Comparison of ENCODE assay signal across 8 cellular contexts in genomic region chr1:230167419-230167852, GRCh38.
DNase-seq lines count a peak whose midpoint lies in the region; ATAC-seq and TF ChIP-seq lines count a peak whose summit lies in the region.

No MANE protein-coding gene starts in this region.

- no peak overlapping the region for H3K27ac ChIP-seq in GM23338 (ENCODE audit: low read depth)
- no peak overlapping the region for H3K27ac ChIP-seq in gastroesophageal sphincter
- no peak overlapping the region for H3K27ac ChIP-seq in smooth muscle cell (ENCODE audit: low read depth)

- peaks cover 7% of the 10 kb centered on the region; the same call in 2 of the 3 replicates for H3K36me3 Mint-ChIP-seq in GM23338 (ENCODE audit: low read depth)
- H3K36me3 Mint-ChIP-seq in activated T-cell treated with anti-CD3 and anti-CD28 coated beads, Interleukin-2, amount 50 U/mL, for 24 hours (ENCODE audit: low read depth): peaks cover 22% of the 10 kb centered on the region

- no peak overlapping the region for H3K4me3 ChIP-seq in GM23338
- H3K4me3 ChIP-seq in gastroesophageal sphincter: no peak overlapping the region
- H3K4me3 ChIP-seq in smooth muscle cell: no peak overlapping the region

- DNase-seq in CMK (ENCODE audit: low read depth) (peak; percentile 64), GM23338 (ENCODE audit: low spot score) (peak; percentile 81), NOMO-1 treated with DMSO at 0.1 percent for 48 hours (lab: John Stamatoyannopoulos, UW; ENCODE audit: unreplicated experiment) (peak; percentile 18), smooth muscle cell (lab: John Stamatoyannopoulos, UW; ENCODE audit: unreplicated experiment) (no peak), NCI-H1105 (lab: John Stamatoyannopoulos, UW) (no peak)
- peak; percentile 61 for DNase-seq in activated T-cell treated with anti-CD3 and anti-CD28 coated beads, Interleukin-2, amount 50 U/mL, for 24 hours

- no peak overlapping the region for H3K4me3 Mint-ChIP-seq in GM23338
- no peak overlapping the region for H3K4me3 Mint-ChIP-seq in activated T-cell treated with anti-CD3 and anti-CD28 coated beads, Interleukin-2, amount 50 U/mL, for 24 hours

- TF ChIP-seq CTCF in GM23338 (conservative IDR thresholded peaks at IDR 0.05; ENCODE audit: low read depth in 2 of 2): peak; percentile 74 to 87
- TF ChIP-seq CTCF in gastroesophageal sphincter (IDR thresholded peaks at IDR 0.05): peak in 3 of 4 experiments; percentile 34 to 63 (median 44)
- peak; percentile 41 for TF ChIP-seq CTCF in smooth muscle cell (IDR thresholded peaks at IDR 0.05; ENCODE audit: borderline replicate concordance, insufficient read depth, poor library complexity, severe bottlenecking)

- no peak for TF ChIP-seq EP300 in gastroesophageal sphincter (IDR thresholded peaks at IDR 0.05)

- H3K4me1 Mint-ChIP-seq in GM23338: peaks cover 31% of the 10 kb centered on the region
- H3K4me1 Mint-ChIP-seq in activated T-cell treated with anti-CD3 and anti-CD28 coated beads, Interleukin-2, amount 50 U/mL, for 24 hours (ENCODE audit: low read depth): peaks cover 65% of the 10 kb centered on the region

- ATAC-seq in GM23338: peak; percentile 68
- ATAC-seq in gastroesophageal sphincter: no peak
- no peak for ATAC-seq in HG02610 (IDR thresholded peaks at IDR 0.05; ENCODE audit: unreplicated experiment)

- no peaks in the 10 kb centered on the region for H3F3A ChIP-seq in GM23338 (replicated peaks; ENCODE audit: low read depth)
- peaks cover 4% of the 10 kb centered on the region for H3F3A ChIP-seq in smooth muscle cell (ENCODE audit: low read depth)

- 0 out of 2 replicates have a peak, but pooled peaks cover 4% of the 10 kb centered on the region for H3K9me2 ChIP-seq in GM23338 (ENCODE audit: insufficient read depth)

- H3K27me3 Mint-ChIP-seq in GM23338 (ENCODE audit: insufficient read depth, low read depth, poor library complexity): peaks cover 2% of the 10 kb centered on the region
- no peaks in the 10 kb centered on the region for H3K27me3 Mint-ChIP-seq in activated T-cell treated with anti-CD3 and anti-CD28 coated beads, Interleukin-2, amount 50 U/mL, for 24 hours

- H3K79me2 ChIP-seq in GM23338 (replicated peaks; ENCODE audit: insufficient read depth) (peaks cover 40% of the 10 kb centered on the region), smooth muscle cell (ENCODE audit: low read depth) (peaks cover 89% of the 10 kb centered on the region)

- 83 to 89% methylated on average over 6 to 11 of the region's 12 CpGs for WGBS in gastroesophageal sphincter (ENCODE audit: low coverage in 1 of 2), 2 donors
- 91% methylated on average over 12 of the region's 12 CpGs for WGBS in smooth muscle cell (ENCODE audit: low lambda C conversion rate)

- TF ChIP-seq POLR2A in gastroesophageal sphincter (IDR thresholded peaks at IDR 0.05): no peak

- H3K36me3 ChIP-seq in GM23338 (ENCODE audit: insufficient read depth) (no peaks in the 10 kb centered on the region), gastroesophageal sphincter (no peaks in the 10 kb centered on the region), smooth muscle cell (ENCODE audit: low read depth) (no peaks in the 10 kb centered on the region)

- no peak overlapping the region for H3K9ac ChIP-seq in smooth muscle cell (ENCODE audit: low read depth)

- H3K27ac Mint-ChIP-seq in GM23338: no peak overlapping the region
- H3K27ac Mint-ChIP-seq in activated T-cell treated with anti-CD3 and anti-CD28 coated beads, Interleukin-2, amount 50 U/mL, for 24 hours: peak overlapping the region; percentile 78

- no peak overlapping the region for H2AFZ ChIP-seq in GM23338
- no peak overlapping the region for H2AFZ ChIP-seq in smooth muscle cell (ENCODE audit: low read depth)

- H3K4me2 ChIP-seq in GM23338 (no peak overlapping the region), smooth muscle cell (no peak overlapping the region)

- H3K9me3 ChIP-seq in gastroesophageal sphincter (no peaks in the 10 kb centered on the region), smooth muscle cell (replicated peaks; ENCODE audit: low read depth) (no peaks in the 10 kb centered on the region)

- peaks cover 10% of the 10 kb centered on the region; the same call in 2 of the 3 replicates for H3K9me3 Mint-ChIP-seq in GM23338
- H3K9me3 Mint-ChIP-seq in activated T-cell treated with anti-CD3 and anti-CD28 coated beads, Interleukin-2, amount 50 U/mL, for 24 hours: no peaks in the 10 kb centered on the region

- H4K20me1 ChIP-seq in GM23338 (replicated peaks; ENCODE audit: insufficient read depth) (peaks cover 6% of the 10 kb centered on the region), smooth muscle cell (ENCODE audit: low read depth) (peaks cover 92% of the 10 kb centered on the region)

- H3K4me1 ChIP-seq in GM23338 (ENCODE audit: insufficient read depth): peaks cover 6% of the 10 kb centered on the region
- peaks cover 0 to 83% (median 0%) of the 10 kb centered on the region in 3 donors for H3K4me1 ChIP-seq in gastroesophageal sphincter
- H3K4me1 ChIP-seq in smooth muscle cell (ENCODE audit: low read depth): peaks cover 5% of the 10 kb centered on the region

- H3K27me3 ChIP-seq in GM23338 (ENCODE audit: insufficient read depth) (no peaks in the 10 kb centered on the region), gastroesophageal sphincter (no peaks in the 10 kb centered on the region), smooth muscle cell (ENCODE audit: low read depth) (no peaks in the 10 kb centered on the region)

TF ChIP-seq in GM23338, 12 proteins besides CTCF, POLR2A, EP300 and RAD21 (continues in another document):
- TF ChIP-seq JUNB (IDR thresholded peaks at IDR 0.05; ENCODE audit: unreplicated experiment) (no peak), ZNF114 (CRISPR knock-in tag; IDR thresholded peaks at IDR 0.05) (no peak), EZH2phosphoT487 (IDR thresholded peaks at IDR 0.05; ENCODE audit: unreplicated experiment) (no peak), NANOG (IDR thresholded peaks at IDR 0.05; ENCODE audit: borderline replicate concordance) (no peak), STAT1 (IDR thresholded peaks at IDR 0.05; ENCODE audit: unreplicated experiment) (no peak), ZNF462 (CRISPR knock-in tag; IDR thresholded peaks at IDR 0.05) (no peak), ZNF331 (CRISPR knock-in tag; IDR thresholded peaks at IDR 0.05; ENCODE audit: low read depth) (no peak)

Comparison
In these comparisons a context has a peak if more than half of its experiments do, and no peak if none do; other contexts are left out.
1. DNase-seq: peak in CMK (single experiment), GM23338 (single experiment), NOMO-1 treated with DMSO at 0.1 percent for 48 hours (single experiment) and activated T-cell treated with anti-CD3 and anti-CD28 coated beads, Interleukin-2, amount 50 U/mL, for 24 hours (single experiment); none in smooth muscle cell (single experiment) and NCI-H1105 (single experiment).
2. Peak in every context shown above with its lines, with median percentiles within 50 percentile points of each other: CTCF ChIP-seq.